1 cellular context compared by ENCODE assay signal in genomic region chr5:179820483-179821297, GRCh38.
A peak's percentile ranks its signal among the peaks of the same experiment; 100 is the strongest.
TF ChIP-seq lines count a peak whose summit lies in the region.

Gene SQSTM1, plus strand, starts transcription at chr5:179820905. Its CDS starts 32 bp downstream, at chr5:179820937.

TF ChIP-seq in K562, 482 proteins besides CTCF, POLR2A, EP300 and RAD21 (continued from another document and continues in another):
- TF ChIP-seq CREB5 (CRISPR knock-in tag; IDR thresholded peaks at IDR 0.05) (no peak), ZSCAN29 (IDR thresholded peaks at IDR 0.05) (0 out of 2 replicates have a peak, but pooled peaks have one; percentile 19), CHCHD3 (CRISPR knock-in tag; IDR thresholded peaks at IDR 0.05) (no peak), MTA1 (IDR thresholded peaks at IDR 0.05; ENCODE audit: borderline replicate concordance) (peak; percentile 67; the same call in 1 of the 2 replicates), TEAD1 (CRISPR knock-in tag; IDR thresholded peaks at IDR 0.05) (no peak), NFATC3 (IDR thresholded peaks at IDR 0.05) (no peak), GTF2E2 (tag; IDR thresholded peaks at IDR 0.05) (peak; percentile 98), CREM (IDR thresholded peaks at IDR 0.05; ENCODE audit: low read depth) (peak; percentile 63), SREBF1 (IDR thresholded peaks at IDR 0.05; ENCODE audit: borderline replicate concordance, low read depth, low read length) (no peak), PHTF2 (CRISPR knock-in tag; IDR thresholded peaks at IDR 0.05) (no peak), CBFA2T3 (IDR thresholded peaks at IDR 0.05) (no peak), ARNT (IDR thresholded peaks at IDR 0.05) (no peak), CSDE1 (IDR thresholded peaks at IDR 0.05) (0 out of 4 replicates have a peak, but pooled peaks of 1 of the 2 experiments have one; percentile 38), ZBTB9 (CRISPR knock-in tag; IDR thresholded peaks at IDR 0.05) (no peak; the same call in none of the 2 replicates), SMARCE1 (IDR thresholded peaks at IDR 0.05) (peak; percentile 55; the same call in 1 of the 2 replicates), SPI1 (IDR thresholded peaks at IDR 0.05; ENCODE audit: borderline replicate concordance, low read depth, low read length) (no peak), ZNF717 (CRISPR knock-in tag; IDR thresholded peaks at IDR 0.05) (no peak), SMAD4 (CRISPR knock-in tag; conservative IDR thresholded peaks at IDR 0.05) (no peak), TSC22D4 (tag; IDR thresholded peaks at IDR 0.05) (no peak), EHMT2 (IDR thresholded peaks at IDR 0.05) (no peak), KAT8 (IDR thresholded peaks at IDR 0.05; ENCODE audit: low read depth) (no peak), ZNF134 (CRISPR knock-in tag; conservative IDR thresholded peaks at IDR 0.05) (no peak), BMI1 (IDR thresholded peaks at IDR 0.05; ENCODE audit: low read length) (no peak), TRIM24 (IDR thresholded peaks at IDR 0.05) (no peak), CBFB (CRISPR knock-in tag; IDR thresholded peaks at IDR 0.05) (no peak), TFAM (CRISPR knock-in tag; conservative IDR thresholded peaks at IDR 0.05) (no peak), NCOR1 (IDR thresholded peaks at IDR 0.05) (peak; percentile 65; the same call in 1 of the 2 replicates), DEAF1 (CRISPR knock-in tag; IDR thresholded peaks at IDR 0.05) (no peak), SREBF2 (CRISPR knock-in tag; IDR thresholded peaks at IDR 0.05) (no peak), ZNF212 (CRISPR knock-in tag; IDR thresholded peaks at IDR 0.05) (no peak), NR2F6 (CRISPR knock-in tag; IDR thresholded peaks at IDR 0.05) (no peak), C11orf30 (IDR thresholded peaks at IDR 0.05; ENCODE audit: low read depth) (peak; percentile 98), THAP7 (CRISPR knock-in tag; IDR thresholded peaks at IDR 0.05) (0 out of 2 replicates have a peak, but pooled peaks have one; percentile 3), TAF1 (IDR thresholded peaks at IDR 0.05; ENCODE audit: control insufficient read depth, extremely low read depth, insufficient read depth, low read length, severe bottlenecking) (peak; percentile 74), PPARD (CRISPR knock-in tag; IDR thresholded peaks at IDR 0.05) (no peak), EWSR1 (IDR thresholded peaks at IDR 0.05; ENCODE audit: borderline replicate concordance, low read depth, partially characterized antibody) (no peak), PBX2 (CRISPR knock-in tag; IDR thresholded peaks at IDR 0.05; ENCODE audit: low read depth) (no peak), PBX2 (tag; conservative IDR thresholded peaks at IDR 0.05; ENCODE audit: low read depth) (no peak), ETV6 (IDR thresholded peaks at IDR 0.05; ENCODE audit: borderline replicate concordance in 1 of 2, low read depth in 2 of 2, low read length in 1 of 2) (no peak), ETV6 (CRISPR knock-in tag; IDR thresholded peaks at IDR 0.05; ENCODE audit: borderline replicate concordance) (no peak), U2AF1 (optimal IDR thresholded peaks at IDR 0.05; ENCODE audit: low read depth, low read length) (no peak), DLX4 (CRISPR knock-in tag; IDR thresholded peaks at IDR 0.05) (no peak), POLR3G (IDR thresholded peaks at IDR 0.05; ENCODE audit: extremely low read depth, insufficient read length, insufficient replicate concordance) (no peak), BRD9 (IDR thresholded peaks at IDR 0.05; ENCODE audit: low read depth, partially characterized antibody) (peak; percentile 85), KLF6 (CRISPR knock-in tag; IDR thresholded peaks at IDR 0.05; ENCODE audit: borderline replicate concordance) (0 out of 2 replicates have a peak, but pooled peaks have one; percentile 17), USF2 (CRISPR knock-in tag; IDR thresholded peaks at IDR 0.05) (no peak), DPF2 (IDR thresholded peaks at IDR 0.05) (peak; percentile 79), ATF7 (IDR thresholded peaks at IDR 0.05) (peak; percentile 71), E2F1 (CRISPR knock-in tag; IDR thresholded peaks at IDR 0.05) (no peak), CHD2 (IDR thresholded peaks at IDR 0.05; ENCODE audit: low read depth, low read length) (no peak; the same call in 1 of the 2 replicates), BCLAF1 (IDR thresholded peaks at IDR 0.05; ENCODE audit: borderline replicate concordance in 1 of 2, control insufficient read depth in 1 of 2, low read depth in 2 of 2, low read length in 1 of 2) (no peak), ADNP (tag; IDR thresholded peaks at IDR 0.05) (no peak), RBM14 (IDR thresholded peaks at IDR 0.05; ENCODE audit: borderline replicate concordance, insufficient read depth, low read depth, low read length) (no peak; the same call in 1 of the 2 replicates), ZNF551 (CRISPR knock-in tag; IDR thresholded peaks at IDR 0.05) (no peak), ZNF431 (CRISPR knock-in tag; IDR thresholded peaks at IDR 0.05) (no peak; the same call in none of the 2 replicates), MEF2D (tag; conservative IDR thresholded peaks at IDR 0.05; ENCODE audit: low read depth) (peak; percentile 73; the same call in 1 of the 2 replicates)
